In the genomic region with DNA sequence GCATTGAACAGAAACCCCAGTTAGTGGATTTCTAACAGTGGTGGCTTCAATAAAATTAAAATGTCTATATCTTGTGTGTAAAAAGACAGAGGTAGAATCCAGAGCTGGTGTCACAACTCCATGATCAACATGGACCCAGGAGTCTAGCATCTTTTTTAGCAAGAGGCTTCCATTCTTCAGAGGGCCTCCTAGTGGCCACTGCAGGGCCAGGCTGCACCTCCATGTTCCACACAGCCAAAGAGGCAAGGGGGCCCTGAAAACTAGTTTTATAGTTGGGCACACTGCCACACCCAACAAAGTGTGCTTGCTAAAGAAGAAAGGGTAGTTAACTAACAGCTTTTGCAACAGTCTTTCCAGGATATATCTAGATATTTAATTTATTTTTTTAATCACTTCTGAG, we compare ENCODE assay signal across 9 cellular contexts. TPM values are rescaled to one million over a fixed set of nuclear protein-coding genes. Genes with fewer than 3 reads are reported as not detected.
A peak's percentile ranks its signal among the peaks of the same experiment; 100 is the strongest.
DNase-seq lines count a peak whose midpoint lies in the region; FAIRE-seq and TF ChIP-seq lines count a peak whose summit lies in the region.
"Had no signal": no experiment of that assay in that cellular context is flagged by ENCODE, and none has a peak within 500 bp of the region (broad histone marks: within the 10 kb centered on the region; RNA-seq: fewer than 3 reads in every experiment).

No MANE protein-coding gene starts in this region.

- peak; percentile 25 for DNase-seq in AG20443 (ENCODE audit: low spot score)
- DNase-seq in SK-MEL-5 (ENCODE audit: low read depth, low spot score), result peak; percentile 55
- peak; percentile 41 for DNase-seq in glutamatergic neuron
- DNase-seq in urothelium cell line (ENCODE audit: low spot score), result no peak
- no peak for DNase-seq in activated T-helper 1 cell treated with anti-CD3 and anti-CD28 coated beads, Interleukin-12 subunit alpha, Interleukin-12 subunit beta, Interleukin-2, Interleukin-4 antibody, amounts not matched to agents 30 ng/mL and 10 ng/mL and 1 ng/mL, durations not matched to agents 14 hours and 24 hours and 36 hours (ENCODE audit: low spot score)
- DNase-seq in mucosa of gallbladder (ENCODE audit: low spot score), result no peak
- no peak for DNase-seq in esophagus squamous epithelium (lab: John Stamatoyannopoulos, UW)

- no peaks in the 10 kb centered on the region for H3K27me3 ChIP-seq in esophagus squamous epithelium

- TF ChIP-seq CTCF in GM12873 (IDR thresholded peaks at IDR 0.05; ENCODE audit: insufficient read depth, low read depth, low read length, missing control alignments) (peak; percentile 70), glutamatergic neuron (IDR thresholded peaks at IDR 0.05; ENCODE audit: partially characterized antibody, unreplicated experiment) (peak; percentile 52), esophagus squamous epithelium (IDR thresholded peaks at IDR 0.05) (peak in 3 of 6 experiments; percentile 25 to 42 (median 32))

- H3K4me1 ChIP-seq in esophagus squamous epithelium, result peaks cover 0 to 4% (median 0%) of the 10 kb centered on the region in 3 donors
- H3K4me1 ChIP-seq: HAP-1 had no signal

- peaks cover 4% of the 10 kb centered on the region for H3K27me3 Mint-ChIP-seq in glutamatergic neuron (ENCODE audit: unreplicated experiment)
- H3K27me3 Mint-ChIP-seq in activated T-helper 1 cell treated with anti-CD3 and anti-CD28 coated beads, Interleukin-12 subunit alpha, Interleukin-12 subunit beta, Interleukin-2, Interleukin-4 antibody, amounts not matched to agents 30 ng/mL and 10 ng/mL and 1 ng/mL, durations not matched to agents 14 hours and 24 hours and 36 hours (ENCODE audit: insufficient read depth), result no peaks in the 10 kb centered on the region

- peaks cover 9% of the 10 kb centered on the region for H3K36me3 Mint-ChIP-seq in glutamatergic neuron (ENCODE audit: unreplicated experiment)
- peaks cover 28% of the 10 kb centered on the region for H3K36me3 Mint-ChIP-seq in activated T-helper 1 cell treated with anti-CD3 and anti-CD28 coated beads, Interleukin-12 subunit alpha, Interleukin-12 subunit beta, Interleukin-2, Interleukin-4 antibody, amounts not matched to agents 30 ng/mL and 10 ng/mL and 1 ng/mL, durations not matched to agents 14 hours and 24 hours and 36 hours (ENCODE audit: low read depth)

- intact Hi-C loops in activated T-helper 1 cell treated with anti-CD3 and anti-CD28 coated beads, Interleukin-12 subunit alpha, Interleukin-12 subunit beta, Interleukin-2, Interleukin-4 antibody, amounts not matched to agents 30 ng/mL and 10 ng/mL and 1 ng/mL, durations not matched to agents 14 hours and 24 hours and 36 hours (cut with micrococcal nuclease), result no loop called here
- intact Hi-C loops in esophagus squamous epithelium (cut with DNase I), result no loop called here

- no peak for TF ChIP-seq POLR2A in esophagus squamous epithelium (IDR thresholded peaks at IDR 0.05)

- H3K27ac ChIP-seq in esophagus squamous epithelium, result no peak overlapping the region

- H3K4me3 ChIP-seq in esophagus squamous epithelium, result no peak overlapping the region
- H3K4me3 ChIP-seq: HAP-1 had no signal

- no peak overlapping the region for H3K27ac Mint-ChIP-seq in glutamatergic neuron (ENCODE audit: unreplicated experiment)
- H3K27ac Mint-ChIP-seq in activated T-helper 1 cell treated with anti-CD3 and anti-CD28 coated beads, Interleukin-12 subunit alpha, Interleukin-12 subunit beta, Interleukin-2, Interleukin-4 antibody, amounts not matched to agents 30 ng/mL and 10 ng/mL and 1 ng/mL, durations not matched to agents 14 hours and 24 hours and 36 hours, result no peak overlapping the region

- peaks cover 5% of the 10 kb centered on the region for H3K9me3 Mint-ChIP-seq in glutamatergic neuron (ENCODE audit: unreplicated experiment)
- peaks cover 20% of the 10 kb centered on the region for H3K9me3 Mint-ChIP-seq in activated T-helper 1 cell treated with anti-CD3 and anti-CD28 coated beads, Interleukin-12 subunit alpha, Interleukin-12 subunit beta, Interleukin-2, Interleukin-4 antibody, amounts not matched to agents 30 ng/mL and 10 ng/mL and 1 ng/mL, durations not matched to agents 14 hours and 24 hours and 36 hours

- in situ Hi-C loops in SK-MEL-5 (cut with HindIII; ENCODE audit: low pct_unique_long_range_greater_than_20kb, low sequenced_read_pairs), result no loop called here

- FAIRE-seq in urothelium cell line (lab: Jason Lieb, UNC), result no peak

- peaks cover 0 to 3% (median 0%) of the 10 kb centered on the region in 3 donors for H3K36me3 ChIP-seq in esophagus squamous epithelium
- H3K36me3 ChIP-seq: HAP-1 had no signal

- H3K4me3 Mint-ChIP-seq in glutamatergic neuron (ENCODE audit: unreplicated experiment), result no peak overlapping the region
- H3K4me3 Mint-ChIP-seq in activated T-helper 1 cell treated with anti-CD3 and anti-CD28 coated beads, Interleukin-12 subunit alpha, Interleukin-12 subunit beta, Interleukin-2, Interleukin-4 antibody, amounts not matched to agents 30 ng/mL and 10 ng/mL and 1 ng/mL, durations not matched to agents 14 hours and 24 hours and 36 hours, result no peak overlapping the region

- H3K9me3 ChIP-seq in esophagus squamous epithelium, result no peaks in the 10 kb centered on the region

- H3K4me1 Mint-ChIP-seq in glutamatergic neuron (ENCODE audit: low read depth, unreplicated experiment), result peaks cover 3% of the 10 kb centered on the region
- peaks cover 2% of the 10 kb centered on the region for H3K4me1 Mint-ChIP-seq in activated T-helper 1 cell treated with anti-CD3 and anti-CD28 coated beads, Interleukin-12 subunit alpha, Interleukin-12 subunit beta, Interleukin-2, Interleukin-4 antibody, amounts not matched to agents 30 ng/mL and 10 ng/mL and 1 ng/mL, durations not matched to agents 14 hours and 24 hours and 36 hours (ENCODE audit: low read depth)

RNA-seq across cellular contexts. Expression of a gene that starts 12.9 kb away (rescaled TPM):
- total RNA-seq in SK-MEL-5 (2014; rRNA removed; shearing (Covaris generic)), result 0.21 and 0.29 TPM in 2 replicates
- polyA plus RNA-seq in SK-MEL-5 (2015; cell fraction: cytosol; rRNA removed), result 0.15 TPM in 1 of 2 replicates, not detected in the other
- polyA plus RNA-seq in SK-MEL-5 (2015; cell fraction: nucleus; rRNA removed), result 1.5 and 2.8 TPM in 2 replicates
- 1.9 TPM for total RNA-seq in glutamatergic neuron (ENCODE audit: unreplicated experiment)
- total RNA-seq in activated T-helper 1 cell treated with anti-CD3 and anti-CD28 coated beads, Interleukin-12 subunit alpha, Interleukin-12 subunit beta, Interleukin-2, Interleukin-4 antibody, amounts not matched to agents 30 ng/mL and 10 ng/mL and 1 ng/mL, durations not matched to agents 14 hours and 24 hours and 36 hours, result 17.7 and 20.0 TPM in 2 replicates
- 7.2 TPM for total RNA-seq in mucosa of gallbladder
- total RNA-seq in esophagus squamous epithelium, result 10 to 100 TPM in 2 of 4 donors, 1 to 10 TPM in 2; 2.2 to 23.6 (median 10.6) TPM

Comparison
In these comparisons a context has a peak if more than half of its experiments do, and no peak if none do; other contexts are left out.
1. DNase-seq: peak in AG20443 (single experiment), SK-MEL-5 (single experiment) and glutamatergic neuron (single experiment); none in urothelium cell line (single experiment), activated T-helper 1 cell treated with anti-CD3 and anti-CD28 coated beads, Interleukin-12 subunit alpha, Interleukin-12 subunit beta, Interleukin-2, Interleukin-4 antibody, amounts not matched to agents 30 ng/mL and 10 ng/mL and 1 ng/mL, durations not matched to agents 14 hours and 24 hours and 36 hours (single experiment), mucosa of gallbladder (single experiment) and esophagus squamous epithelium (single experiment).